1 cellular context compared by ENCODE assay signal in genomic region chr3:171809513-171810277, GRCh38.
A peak's percentile ranks its signal among the peaks of the same experiment; 100 is the strongest.
TF ChIP-seq lines count a peak whose summit lies in the region.

No MANE protein-coding gene starts in this region.

TF ChIP-seq in HepG2, 621 proteins besides CTCF, POLR2A, EP300 and RAD21 (continued from another document and continues in another):
- TF ChIP-seq ZFP91 (CRISPR knock-in tag; IDR thresholded peaks at IDR 0.05; ENCODE audit: borderline replicate concordance) (peak; percentile 91; the same call in 1 of the 2 replicates), IRF9 (CRISPR knock-in tag; IDR thresholded peaks at IDR 0.05; ENCODE audit: borderline replicate concordance) (peak; percentile 72; the same call in 1 of the 2 replicates), ZNF121 (CRISPR knock-in tag; IDR thresholded peaks at IDR 0.05) (peak; percentile 42), RAD51 (IDR thresholded peaks at IDR 0.05; ENCODE audit: borderline replicate concordance) (no peak), PHF20 (CRISPR knock-in tag; IDR thresholded peaks at IDR 0.05) (peak; percentile 26; the same call in 1 of the 2 replicates), JUND (CRISPR knock-in tag; IDR thresholded peaks at IDR 0.05) (peak; percentile 72; the same call in 1 of the 2 replicates), ZNF232 (CRISPR knock-in tag; IDR thresholded peaks at IDR 0.05; ENCODE audit: borderline replicate concordance) (no peak), ZNF773 (CRISPR knock-in tag; IDR thresholded peaks at IDR 0.05; ENCODE audit: borderline replicate concordance) (no peak), RARG (CRISPR knock-in tag; IDR thresholded peaks at IDR 0.05; ENCODE audit: low read depth) (no peak), HNF4A (CRISPR knock-in tag; IDR thresholded peaks at IDR 0.05) (no peak), HNRNPK (IDR thresholded peaks at IDR 0.05; ENCODE audit: low read depth, low read length, poor library complexity, severe bottlenecking) (peak; percentile 21), DMTF1 (CRISPR knock-in tag; IDR thresholded peaks at IDR 0.05) (no peak), ATAD3A (CRISPR knock-in tag; IDR thresholded peaks at IDR 0.05) (no peak), ATRX (CRISPR knock-in tag; IDR thresholded peaks at IDR 0.05; ENCODE audit: borderline replicate concordance) (no peak), ZBTB7B (CRISPR knock-in tag; IDR thresholded peaks at IDR 0.05) (peak; percentile 28; the same call in 1 of the 2 replicates), HOXD1 (CRISPR knock-in tag; IDR thresholded peaks at IDR 0.05) (no peak; the same call in 1 of the 2 replicates), ZNF574 (CRISPR knock-in tag; IDR thresholded peaks at IDR 0.05) (peak; percentile 63; the same call in 1 of the 2 replicates), GABPB1 (CRISPR knock-in tag; IDR thresholded peaks at IDR 0.05) (peak; percentile 68; the same call in 1 of the 2 replicates), PLRG1 (conservative IDR thresholded peaks at IDR 0.05) (no peak), ZNF781 (CRISPR knock-in tag; IDR thresholded peaks at IDR 0.05; ENCODE audit: borderline replicate concordance, not compliant biosample characterization) (peak; percentile 95), ZNF709 (CRISPR knock-in tag; IDR thresholded peaks at IDR 0.05) (peak; percentile 24; the same call in 1 of the 2 replicates), SP140L (CRISPR knock-in tag; IDR thresholded peaks at IDR 0.05; ENCODE audit: borderline replicate concordance) (no peak), RFX3 (CRISPR knock-in tag; IDR thresholded peaks at IDR 0.05) (no peak), ZNF547 (CRISPR knock-in tag; IDR thresholded peaks at IDR 0.05) (no peak), MAFG (CRISPR knock-in tag; IDR thresholded peaks at IDR 0.05) (no peak), IRX3 (CRISPR knock-in tag; IDR thresholded peaks at IDR 0.05; ENCODE audit: borderline replicate concordance, low read depth) (no peak)
- TF ChIP-seq, protein P1, sequence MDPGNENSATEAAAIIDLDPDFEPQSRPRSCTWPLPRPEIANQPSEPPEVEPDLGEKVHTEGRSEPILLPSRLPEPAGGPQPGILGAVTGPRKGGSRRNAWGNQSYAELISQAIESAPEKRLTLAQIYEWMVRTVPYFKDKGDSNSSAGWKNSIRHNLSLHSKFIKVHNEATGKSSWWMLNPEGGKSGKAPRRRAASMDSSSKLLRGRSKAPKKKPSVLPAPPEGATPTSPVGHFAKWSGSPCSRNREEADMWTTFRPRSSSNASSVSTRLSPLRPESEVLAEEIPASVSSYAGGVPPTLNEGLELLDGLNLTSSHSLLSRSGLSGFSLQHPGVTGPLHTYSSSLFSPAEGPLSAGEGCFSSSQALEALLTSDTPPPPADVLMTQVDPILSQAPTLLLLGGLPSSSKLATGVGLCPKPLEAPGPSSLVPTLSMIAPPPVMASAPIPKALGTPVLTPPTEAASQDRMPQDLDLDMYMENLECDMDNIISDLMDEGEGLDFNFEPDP (CRISPR knock-in tag; conservative IDR thresholded peaks at IDR 0.05), result peak; percentile 97; the same call in 1 of the 2 replicates
- TF ChIP-seq, protein P2, sequence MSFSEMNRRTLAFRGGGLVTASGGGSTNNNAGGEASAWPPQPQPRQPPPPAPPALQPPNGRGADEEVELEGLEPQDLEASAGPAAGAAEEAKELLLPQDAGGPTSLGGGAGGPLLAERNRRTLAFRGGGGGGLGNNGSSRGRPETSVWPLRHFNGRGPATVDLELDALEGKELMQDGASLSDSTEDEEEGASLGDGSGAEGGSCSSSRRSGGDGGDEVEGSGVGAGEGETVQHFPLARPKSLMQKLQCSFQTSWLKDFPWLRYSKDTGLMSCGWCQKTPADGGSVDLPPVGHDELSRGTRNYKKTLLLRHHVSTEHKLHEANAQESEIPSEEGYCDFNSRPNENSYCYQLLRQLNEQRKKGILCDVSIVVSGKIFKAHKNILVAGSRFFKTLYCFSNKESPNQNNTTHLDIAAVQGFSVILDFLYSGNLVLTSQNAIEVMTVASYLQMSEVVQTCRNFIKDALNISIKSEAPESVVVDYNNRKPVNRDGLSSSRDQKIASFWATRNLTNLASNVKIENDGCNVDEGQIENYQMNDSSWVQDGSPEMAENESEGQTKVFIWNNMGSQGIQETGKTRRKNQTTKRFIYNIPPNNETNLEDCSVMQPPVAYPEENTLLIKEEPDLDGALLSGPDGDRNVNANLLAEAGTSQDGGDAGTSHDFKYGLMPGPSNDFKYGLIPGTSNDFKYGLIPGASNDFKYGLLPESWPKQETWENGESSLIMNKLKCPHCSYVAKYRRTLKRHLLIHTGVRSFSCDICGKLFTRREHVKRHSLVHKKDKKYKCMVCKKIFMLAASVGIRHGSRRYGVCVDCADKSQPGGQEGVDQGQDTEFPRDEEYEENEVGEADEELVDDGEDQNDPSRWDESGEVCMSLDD (CRISPR knock-in tag; IDR thresholded peaks at IDR 0.05; ENCODE audit: borderline replicate concordance), result peak; percentile 71; the same call in 1 of the 2 replicates
- TF ChIP-seq, protein P3, sequence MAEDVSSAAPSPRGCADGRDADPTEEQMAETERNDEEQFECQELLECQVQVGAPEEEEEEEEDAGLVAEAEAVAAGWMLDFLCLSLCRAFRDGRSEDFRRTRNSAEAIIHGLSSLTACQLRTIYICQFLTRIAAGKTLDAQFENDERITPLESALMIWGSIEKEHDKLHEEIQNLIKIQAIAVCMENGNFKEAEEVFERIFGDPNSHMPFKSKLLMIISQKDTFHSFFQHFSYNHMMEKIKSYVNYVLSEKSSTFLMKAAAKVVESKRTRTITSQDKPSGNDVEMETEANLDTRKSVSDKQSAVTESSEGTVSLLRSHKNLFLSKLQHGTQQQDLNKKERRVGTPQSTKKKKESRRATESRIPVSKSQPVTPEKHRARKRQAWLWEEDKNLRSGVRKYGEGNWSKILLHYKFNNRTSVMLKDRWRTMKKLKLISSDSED (CRISPR knock-in tag; IDR thresholded peaks at IDR 0.05), result no peak
- TF ChIP-seq, protein P4, sequence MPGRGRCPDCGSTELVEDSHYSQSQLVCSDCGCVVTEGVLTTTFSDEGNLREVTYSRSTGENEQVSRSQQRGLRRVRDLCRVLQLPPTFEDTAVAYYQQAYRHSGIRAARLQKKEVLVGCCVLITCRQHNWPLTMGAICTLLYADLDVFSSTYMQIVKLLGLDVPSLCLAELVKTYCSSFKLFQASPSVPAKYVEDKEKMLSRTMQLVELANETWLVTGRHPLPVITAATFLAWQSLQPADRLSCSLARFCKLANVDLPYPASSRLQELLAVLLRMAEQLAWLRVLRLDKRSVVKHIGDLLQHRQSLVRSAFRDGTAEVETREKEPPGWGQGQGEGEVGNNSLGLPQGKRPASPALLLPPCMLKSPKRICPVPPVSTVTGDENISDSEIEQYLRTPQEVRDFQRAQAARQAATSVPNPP (CRISPR knock-in tag; IDR thresholded peaks at IDR 0.05), result no peak
- TF ChIP-seq, protein P5, sequence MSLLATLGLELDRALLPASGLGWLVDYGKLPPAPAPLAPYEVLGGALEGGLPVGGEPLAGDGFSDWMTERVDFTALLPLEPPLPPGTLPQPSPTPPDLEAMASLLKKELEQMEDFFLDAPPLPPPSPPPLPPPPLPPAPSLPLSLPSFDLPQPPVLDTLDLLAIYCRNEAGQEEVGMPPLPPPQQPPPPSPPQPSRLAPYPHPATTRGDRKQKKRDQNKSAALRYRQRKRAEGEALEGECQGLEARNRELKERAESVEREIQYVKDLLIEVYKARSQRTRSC (CRISPR knock-in tag; IDR thresholded peaks at IDR 0.05; ENCODE audit: low read depth), result no peak
- TF ChIP-seq, protein P6, sequence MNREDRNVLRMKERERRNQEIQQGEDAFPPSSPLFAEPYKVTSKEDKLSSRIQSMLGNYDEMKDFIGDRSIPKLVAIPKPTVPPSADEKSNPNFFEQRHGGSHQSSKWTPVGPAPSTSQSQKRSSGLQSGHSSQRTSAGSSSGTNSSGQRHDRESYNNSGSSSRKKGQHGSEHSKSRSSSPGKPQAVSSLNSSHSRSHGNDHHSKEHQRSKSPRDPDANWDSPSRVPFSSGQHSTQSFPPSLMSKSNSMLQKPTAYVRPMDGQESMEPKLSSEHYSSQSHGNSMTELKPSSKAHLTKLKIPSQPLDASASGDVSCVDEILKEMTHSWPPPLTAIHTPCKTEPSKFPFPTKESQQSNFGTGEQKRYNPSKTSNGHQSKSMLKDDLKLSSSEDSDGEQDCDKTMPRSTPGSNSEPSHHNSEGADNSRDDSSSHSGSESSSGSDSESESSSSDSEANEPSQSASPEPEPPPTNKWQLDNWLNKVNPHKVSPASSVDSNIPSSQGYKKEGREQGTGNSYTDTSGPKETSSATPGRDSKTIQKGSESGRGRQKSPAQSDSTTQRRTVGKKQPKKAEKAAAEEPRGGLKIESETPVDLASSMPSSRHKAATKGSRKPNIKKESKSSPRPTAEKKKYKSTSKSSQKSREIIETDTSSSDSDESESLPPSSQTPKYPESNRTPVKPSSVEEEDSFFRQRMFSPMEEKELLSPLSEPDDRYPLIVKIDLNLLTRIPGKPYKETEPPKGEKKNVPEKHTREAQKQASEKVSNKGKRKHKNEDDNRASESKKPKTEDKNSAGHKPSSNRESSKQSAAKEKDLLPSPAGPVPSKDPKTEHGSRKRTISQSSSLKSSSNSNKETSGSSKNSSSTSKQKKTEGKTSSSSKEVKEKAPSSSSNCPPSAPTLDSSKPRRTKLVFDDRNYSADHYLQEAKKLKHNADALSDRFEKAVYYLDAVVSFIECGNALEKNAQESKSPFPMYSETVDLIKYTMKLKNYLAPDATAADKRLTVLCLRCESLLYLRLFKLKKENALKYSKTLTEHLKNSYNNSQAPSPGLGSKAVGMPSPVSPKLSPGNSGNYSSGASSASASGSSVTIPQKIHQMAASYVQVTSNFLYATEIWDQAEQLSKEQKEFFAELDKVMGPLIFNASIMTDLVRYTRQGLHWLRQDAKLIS (CRISPR knock-in tag; IDR thresholded peaks at IDR 0.05), result no peak; the same call in 1 of the 2 replicates
